ENCODE assay signal across 8 cellular contexts in the genomic region with DNA sequence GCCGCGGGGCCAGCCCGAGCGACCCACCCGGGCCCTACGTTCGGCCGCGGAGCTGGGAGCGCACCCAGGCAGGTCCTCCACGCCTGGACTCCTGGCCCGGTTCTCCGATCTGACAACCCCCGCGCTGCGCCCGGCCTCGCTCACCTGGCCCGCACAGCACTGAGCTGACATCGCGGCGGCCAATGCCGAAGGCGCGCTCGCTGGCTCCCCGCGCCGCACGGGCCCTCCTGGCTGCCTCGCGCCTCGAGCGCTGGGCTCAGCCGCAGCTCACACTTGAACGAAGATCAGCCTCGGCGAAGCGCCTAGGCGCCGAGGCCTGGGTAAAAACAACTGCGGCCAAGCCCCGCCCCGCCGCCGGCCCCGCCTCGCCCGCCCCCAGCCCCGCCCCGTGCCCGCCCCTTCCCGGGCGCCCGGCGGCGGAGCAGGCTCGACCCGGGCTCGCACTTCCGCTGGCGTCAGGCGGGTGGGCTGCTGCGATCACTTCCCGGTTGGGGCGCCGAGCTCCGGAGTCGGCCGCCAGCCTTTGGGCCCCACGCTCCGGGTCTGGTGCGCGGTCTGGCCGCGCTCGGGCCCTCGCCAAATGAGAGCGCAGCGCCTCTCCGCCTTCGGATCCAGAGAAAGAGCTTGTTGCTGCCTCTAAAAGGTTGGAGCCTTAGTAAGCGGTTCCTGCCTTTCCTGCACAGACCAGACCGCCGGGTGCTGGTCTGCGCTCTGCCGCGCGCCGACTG. TPM values are rescaled to one million over a fixed set of nuclear protein-coding genes. Genes with fewer than 3 reads are reported as not detected.
A peak's percentile ranks its signal among the peaks of the same experiment; 100 is the strongest.
DNase-seq lines count a peak whose midpoint lies in the region; ATAC-seq and TF ChIP-seq lines count a peak whose summit lies in the region.

Gene SERINC5, minus strand, starts transcription at position 297 of the 728 bp plus-strand sequence. Its CDS starts 126 bp downstream, at position 171.

- no peaks in the 10 kb centered on the region for H3K9me3 ChIP-seq in DND-41 (ENCODE audit: insufficient read depth, low read length, severe bottlenecking)
- H3K9me3 ChIP-seq in adrenal gland (replicated peaks in 1 of 3) = no peaks in the 10 kb centered on the region
- no peaks in the 10 kb centered on the region for H3K9me3 ChIP-seq in left ventricle myocardium inferior (replicated peaks)
- H3K9me3 ChIP-seq in psoas muscle = no peaks in the 10 kb centered on the region

- peak within 1 kb of the TSS; percentile 87 for H3K9ac ChIP-seq in DND-41 (ENCODE audit: low read depth, low read length)

- peak; percentile 87 for DNase-seq in DND-41
- DNase-seq in HuH-7.5 (ENCODE audit: low spot score) = peak; percentile 74
- DNase-seq in adrenal gland = peak; percentile 83 to 90 (median 87)
- peak; percentile 90 for DNase-seq in left ventricle myocardium inferior
- DNase-seq in psoas muscle = peak; percentile 87 to 92
- DNase-seq in ureter (ENCODE audit: low spot score) = peak; percentile 87

- WGBS in adrenal gland, 4 donors = 0 to 1% (median 0%) methylated on average over 7 to 88 of the region's 90 CpGs
- WGBS in psoas muscle, 3 donors = 0 to 1% (median 0%) methylated on average over 52 to 90 of the region's 90 CpGs

- peaks cover 36% of the 10 kb centered on the region for H4K20me1 ChIP-seq in DND-41 (ENCODE audit: insufficient read depth, low read length)

- peaks cover 63% of the 10 kb centered on the region for H3K79me2 ChIP-seq in DND-41 (ENCODE audit: insufficient read depth, low read length)

- H3K27me3 ChIP-seq in DND-41 (ENCODE audit: insufficient read depth, low read length, poor library complexity) (no peaks in the 10 kb centered on the region), adrenal gland (no peaks in the 10 kb centered on the region), left ventricle myocardium inferior (ENCODE audit: low read depth) (no peaks in the 10 kb centered on the region), psoas muscle (ENCODE audit: insufficient read depth in 3 of 3, low read length in 2 of 3) (no peaks in the 10 kb centered on the region)

- peaks cover 44% of the 10 kb centered on the region for H3K4me1 ChIP-seq in DND-41 (ENCODE audit: insufficient read depth, low read length)
- H3K4me1 ChIP-seq in adrenal gland (replicated peaks in 1 of 2) = peaks cover 32 to 52% of the 10 kb centered on the region in 2 donors
- H3K4me1 ChIP-seq in left ventricle myocardium inferior = peaks cover 53% of the 10 kb centered on the region
- peaks cover 12% of the 10 kb centered on the region for H3K4me1 ChIP-seq in psoas muscle

- H3K27ac ChIP-seq in DND-41 (ENCODE audit: low read length) = peak within 1 kb of the TSS; percentile 96
- peak within 1 kb of the TSS; percentile 89 to 99 (median 96) for H3K27ac ChIP-seq in adrenal gland
- peak within 1 kb of the TSS; percentile 98 for H3K27ac ChIP-seq in left ventricle myocardium inferior (replicated peaks)
- peak within 1 kb of the TSS; percentile 95 for H3K27ac ChIP-seq in psoas muscle

- H3K36me3 ChIP-seq in DND-41 (ENCODE audit: insufficient read depth, low read length) (peaks cover 6% of the 10 kb centered on the region; the same call in 1 of the 2 replicates), adrenal gland (replicated peaks in 1 of 2) (no peaks in the 10 kb centered on the region), left ventricle myocardium inferior (no peaks in the 10 kb centered on the region), psoas muscle (ENCODE audit: insufficient read depth in 1 of 2, low read depth in 1 of 2) (no peaks in the 10 kb centered on the region)

- no peak for TF ChIP-seq CTCF in DND-41 (IDR thresholded peaks at IDR 0.05; ENCODE audit: borderline replicate concordance, extremely low read depth, low read length, poor library complexity, severe bottlenecking)
- peak in 1 of 6 experiments; percentile 11 for TF ChIP-seq CTCF in adrenal gland (IDR thresholded peaks at IDR 0.05)
- no peak for TF ChIP-seq CTCF in left ventricle myocardium inferior (IDR thresholded peaks at IDR 0.05; ENCODE audit: borderline replicate concordance)
- no peak for TF ChIP-seq CTCF in psoas muscle (IDR thresholded peaks at IDR 0.05)

- ATAC-seq in DND-41 (ENCODE audit: insufficient read depth, low read depth) (peak; percentile 83), GM21515 (IDR thresholded peaks at IDR 0.05; ENCODE audit: unreplicated experiment) (peak; percentile 81), psoas muscle (peak; percentile 87 to 94 (median 89))

- H3K4me2 ChIP-seq in DND-41 (ENCODE audit: insufficient read depth, low read length) = peak within 1 kb of the TSS; percentile 74

- H3K4me3 ChIP-seq in DND-41 (ENCODE audit: low read depth in 1 of 2, low read length in 2 of 2) = peak within 1 kb of the TSS; percentile 63 to 68
- peak within 1 kb of the TSS; percentile 62 to 83 (median 71) for H3K4me3 ChIP-seq in adrenal gland
- H3K4me3 ChIP-seq in left ventricle myocardium inferior = peak within 1 kb of the TSS; percentile 91
- peak within 1 kb of the TSS; percentile 94 for H3K4me3 ChIP-seq in psoas muscle

- TF ChIP-seq POLR2A in adrenal gland (IDR thresholded peaks at IDR 0.05) = peak; percentile 88 to 94

- intact Hi-C loops in T-helper 1 cell treated with Interleukin-12 subunit alpha and Interleukin-12 subunit beta and Interleukin-4 antibody, amounts not matched to agents 30 ng/mL and 1 ng/mL, for 36 hours (cut with micrococcal nuclease) = loop anchor here (1.0 to 10.0 kb wide), 14 partner anchors 13 to 1716 kb away; partner anchors contain the start of genes ARSB, ATG10, DHFR and HOMER1
- intact Hi-C loops in adrenal gland (cut with DNase I) = loop anchor here (10.0 kb wide), 2 partner anchors 81 to 121 kb away; no protein-coding TSS in a partner anchor
- intact Hi-C loops in left ventricle myocardium inferior (cut with micrococcal nuclease) = no loop called here
- intact Hi-C loops in psoas muscle (cut with DNase I) = loop anchor here (2.0 to 10.0 kb wide), 5 partner anchors 39 to 149 kb away; partner anchors contain the start of gene ZFYVE16 (in 1 of the 2)

- peak within 1 kb of the TSS; percentile 90 for H2AFZ ChIP-seq in DND-41 (ENCODE audit: low read depth, low read length)

RNA-seq across cellular contexts. Expression of gene SERINC5, which starts in this region (rescaled TPM):
- total RNA-seq in T-helper 1 cell treated with Interleukin-12 subunit alpha and Interleukin-12 subunit beta and Interleukin-4 antibody, amounts not matched to agents 30 ng/mL and 1 ng/mL, for 36 hours = 50.5 and 53.1 TPM in 2 replicates
- 100 to 1,000 TPM in 4 of 8 donors, 10 to 100 TPM in 4; 68.2 to 258 (median 106) TPM for total RNA-seq in adrenal gland
- 10 to 100 TPM; 14.4 to 22.7 (median 16.3) TPM for polyA plus RNA-seq in adrenal gland
- total RNA-seq in left ventricle myocardium inferior = 12.2 TPM
- total RNA-seq in psoas muscle = 1 to 10 TPM; 2.7 to 8.6 (median 4.3) TPM
- polyA plus RNA-seq in psoas muscle = 1 to 10 TPM in 2 of 3 donors, under 1 TPM in 1; 0.70 to 1.8 (median 1.7) TPM
- 89.9 TPM for total RNA-seq in ureter

Comparison
In these comparisons a context has a peak if more than half of its experiments do, and no peak if none do; other contexts are left out.
1. Peak in every context shown above with its lines: DNase-seq, ATAC-seq, H3K4me3 ChIP-seq and H3K27ac ChIP-seq.
2. RNA of gene SERINC5 (polyA plus RNA-seq): 14.4 to 22.7 TPM in adrenal gland; 0.70 to 1.8 TPM in psoas muscle; every median in the first group is over 4 times any median in the second.